Comparison of ENCODE assay signal across 8 cellular contexts in the genomic region with DNA sequence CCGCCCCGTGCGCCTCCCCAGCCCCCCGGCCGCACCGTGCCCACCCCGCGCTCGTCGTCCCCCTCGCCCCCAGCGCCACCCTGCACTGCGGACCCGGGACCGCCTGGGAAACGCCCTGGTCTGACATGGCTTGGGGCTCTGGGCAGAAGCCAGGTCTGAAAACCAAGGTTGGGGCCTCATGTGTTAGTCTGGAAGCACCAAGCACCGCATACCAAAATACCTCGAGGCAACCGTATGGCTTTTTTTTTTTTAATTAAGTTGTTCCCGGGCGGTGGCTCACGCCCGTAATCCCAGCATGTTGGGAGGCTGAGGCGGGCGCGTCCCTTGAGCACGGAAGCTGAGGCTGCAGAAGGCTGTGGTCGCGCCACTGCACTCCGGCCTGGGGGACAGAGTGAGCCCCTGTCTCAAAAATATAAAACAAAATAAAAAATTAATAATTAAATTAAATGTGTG.
A peak's percentile ranks its signal among the peaks of the same experiment; 100 is the strongest.
DNase-seq lines count a peak whose midpoint lies in the region; ATAC-seq and TF ChIP-seq lines count a peak whose summit lies in the region.

No MANE protein-coding gene starts in this region.

- in situ Hi-C loops in astrocyte of the spinal cord (cut with HindIII; ENCODE audit: low sequenced_read_pairs): no loop called here

- no peaks in the 10 kb centered on the region for H3K9me3 ChIP-seq in stomach smooth muscle (ENCODE audit: control insufficient read depth in 2 of 2, low read length in 2 of 2)

- peak overlapping the region; percentile 98 for H3K27ac ChIP-seq in stomach smooth muscle (ENCODE audit: low read length)

- TF ChIP-seq POLR2A in NB4 (IDR thresholded peaks at IDR 0.05; ENCODE audit: extremely low read depth, insufficient read length): no peak

- DNase-seq in NCI-H2107 (lab: John Stamatoyannopoulos, UW) (peak; percentile 65), NCI-H2107 treated with DMSO at 0.1 percent for 48 hours (lab: John Stamatoyannopoulos, UW; ENCODE audit: unreplicated experiment) (no peak), H7 (peak; percentile 84), NB4 (ENCODE audit: low read depth) (peak; percentile 74), astrocyte of the spinal cord (ENCODE audit: low read depth, low spot score) (no peak), iris pigment epithelial cell (ENCODE audit: low read depth) (peak; percentile 79)

- no peak for ATAC-seq in GM18858 (IDR thresholded peaks at IDR 0.05; ENCODE audit: unreplicated experiment)

- TF ChIP-seq CTCF in NB4 (IDR thresholded peaks at IDR 0.05; ENCODE audit: low read depth, low read length): no peak
- no peak for TF ChIP-seq CTCF in astrocyte of the spinal cord (IDR thresholded peaks at IDR 0.05; ENCODE audit: low read depth, low read length)

- H3K27me3 ChIP-seq in H7 (ENCODE audit: control insufficient read depth, insufficient read depth, low read length) (no peaks in the 10 kb centered on the region), stomach smooth muscle (ENCODE audit: control insufficient read depth in 1 of 2, insufficient read depth in 2 of 2, low read length in 2 of 2) (no peaks in the 10 kb centered on the region)

- peak overlapping the region; percentile 44 for H3K4me3 ChIP-seq in H7 (ENCODE audit: insufficient read depth, low read depth, low read length)
- H3K4me3 ChIP-seq in NB4 (ENCODE audit: low read depth, low read length): peak overlapping the region; percentile 89
- H3K4me3 ChIP-seq in astrocyte of the spinal cord (ENCODE audit: low read depth, low read length): peak overlapping the region; percentile 27
- H3K4me3 ChIP-seq in stomach smooth muscle (ENCODE audit: low read length in 2 of 2): peak overlapping the region; percentile 47 to 67

- peak overlapping the region in 1 of 2 donors; percentile 43 for H3K9ac ChIP-seq in stomach smooth muscle (ENCODE audit: low read length in 2 of 2)

- peaks cover 32% of the 10 kb centered on the region for H3K4me1 ChIP-seq in stomach smooth muscle (ENCODE audit: control insufficient read depth, insufficient read depth, low read length)

- H3K36me3 ChIP-seq in H7 (replicated peaks; ENCODE audit: control insufficient read depth, insufficient read depth, low read length): no peaks in the 10 kb centered on the region
- H3K36me3 ChIP-seq in stomach smooth muscle (ENCODE audit: control insufficient read depth in 2 of 2, insufficient read depth in 2 of 2, low read length in 2 of 2): no peaks in the 10 kb centered on the region

Comparison
In these comparisons a context has a peak if more than half of its experiments do, and no peak if none do; other contexts are left out.
1. DNase-seq: peak in NCI-H2107 (single experiment), H7 (single experiment), NB4 (single experiment) and iris pigment epithelial cell (single experiment); none in NCI-H2107 treated with DMSO at 0.1 percent for 48 hours (single experiment) and astrocyte of the spinal cord (single experiment).
2. H3K4me3 ChIP-seq: peak in every context shown above with its lines; median percentile 89 in NB4; 57 in stomach smooth muscle; 44 in H7; 27 in astrocyte of the spinal cord.